Comparison of ENCODE assay signal across 8 cellular contexts in the genomic region with DNA sequence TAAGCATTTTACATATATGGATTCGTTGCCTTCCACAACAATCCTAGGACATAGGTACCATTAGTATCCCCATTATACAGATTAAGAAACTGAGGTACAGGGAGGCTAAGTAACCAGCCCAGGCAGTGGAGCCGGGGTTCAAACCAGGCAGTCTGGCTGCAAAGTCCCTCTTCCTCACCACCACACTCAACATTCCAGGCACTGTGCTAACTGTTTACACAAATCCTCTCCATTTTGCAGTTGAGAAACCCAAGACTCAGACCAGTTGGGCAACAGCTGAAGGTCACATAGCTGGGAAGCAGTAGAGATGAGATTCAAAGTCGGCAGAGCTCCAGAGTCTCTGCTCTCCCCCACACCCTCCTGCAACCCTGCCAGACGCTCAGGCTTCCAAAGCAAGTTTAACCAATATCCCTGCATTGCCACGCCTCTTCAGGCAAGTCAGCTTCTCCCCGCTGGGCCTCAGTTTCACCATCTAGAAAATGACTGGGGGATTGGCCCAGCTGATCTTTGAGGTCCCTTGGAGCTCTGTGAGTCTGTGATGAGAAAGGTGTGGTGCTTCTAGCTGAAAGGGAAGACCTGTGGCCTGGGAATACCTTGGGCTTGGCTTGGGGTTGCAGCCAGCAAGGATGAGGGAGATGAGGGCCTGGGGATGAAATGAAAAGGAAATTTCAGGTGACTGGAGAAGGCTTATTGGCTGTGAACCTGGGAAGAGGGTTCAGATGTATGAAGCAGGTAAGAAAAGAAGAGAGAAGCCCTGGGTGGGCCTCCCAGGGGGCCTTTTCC. TPM values are rescaled to one million over a fixed set of nuclear protein-coding genes. Genes with fewer than 3 reads are reported as not detected.
DNase-seq lines count a peak whose midpoint lies in the region; ATAC-seq and TF ChIP-seq lines count a peak whose summit lies in the region.

No MANE protein-coding gene starts in this region.

- intact Hi-C loops in sciatic nerve (cut with DNase I) (loop anchor here (10.0 kb wide), 2 partner anchors 116 to 246 kb away; partner anchors contain the start of gene RARA), A673 (cut with micrococcal nuclease; ENCODE audit: unreplicated experiment) (no loop called here)

- ATAC-seq in sciatic nerve (peak; percentile 82), HG02798 (IDR thresholded peaks at IDR 0.05; ENCODE audit: poor library complexity, unreplicated experiment) (no peak)

- H3K4me3 ChIP-seq in WERI-Rb-1 (ENCODE audit: low read depth, low read length): no peak overlapping the region
- no peak overlapping the region for H3K4me3 ChIP-seq in A673 (ENCODE audit: low read depth, low read length, poor library complexity, severe bottlenecking)

- POLR2A ChIA-PET in A673 (lab: Charles Lee; ENCODE audit: low non-redundant PET): no interaction called here

- peak; percentile 98 for DNase-seq in EL
- DNase-seq in WERI-Rb-1: peak; percentile 4
- peak; percentile 100 for DNase-seq in fibroblast of peridontal ligament (ENCODE audit: extremely low read depth)
- DNase-seq in sciatic nerve (ENCODE audit: low spot score): peak; percentile 89
- DNase-seq in A673 (ENCODE audit: low spot score): no peak
- no peak for DNase-seq in DMS153 (lab: John Stamatoyannopoulos, UW)
- DNase-seq in NCI-H187 (lab: John Stamatoyannopoulos, UW): no peak

- H3K9me3 ChIP-seq in WERI-Rb-1 (ENCODE audit: severe bottlenecking) (peaks cover 2% of the 10 kb centered on the region), A673 (ENCODE audit: low read depth, low read length, poor library complexity, severe bottlenecking) (no peaks in the 10 kb centered on the region)

- H3K4me1 ChIP-seq in A673 (ENCODE audit: insufficient read depth, low read length, poor library complexity, severe bottlenecking): peaks cover 3% of the 10 kb centered on the region

- H3K27me3 ChIP-seq in WERI-Rb-1 (ENCODE audit: insufficient read depth, low read depth, severe bottlenecking) (no peaks in the 10 kb centered on the region), A673 (replicated peaks; ENCODE audit: insufficient read depth, low read depth, low read length, poor library complexity) (no peaks in the 10 kb centered on the region)

- no peak overlapping the region for H3K27ac ChIP-seq in WERI-Rb-1
- no peak overlapping the region for H3K27ac ChIP-seq in A673 (ENCODE audit: low read depth, low read length, poor library complexity, severe bottlenecking)

- no peak for TF ChIP-seq CTCF in WERI-Rb-1 (IDR thresholded peaks at IDR 0.05; ENCODE audit: low read depth, low read length)
- TF ChIP-seq CTCF in A673 (conservative IDR thresholded peaks at IDR 0.05; ENCODE audit: low read depth, low read length): no peak

- CTCF ChIA-PET in A673 (lab: Charles Lee): no interaction called here

- H3K36me3 ChIP-seq in WERI-Rb-1: no peaks in the 10 kb centered on the region
- no peaks in the 10 kb centered on the region for H3K36me3 ChIP-seq in A673 (ENCODE audit: insufficient read depth, low read length, poor library complexity, severe bottlenecking)

- BruUV-seq in A673 (replicated peaks; lab: Mats Ljungman, UMichigan): no TSS peak

RNA-seq across cellular contexts. Expression of gene CCR7, which starts 14.0 kb away (rescaled TPM):
- total RNA-seq in sciatic nerve: 1.4 TPM
- total RNA-seq in A673 (2021): 0.30 and 0.55 TPM in 2 replicates

RNA-seq across cellular contexts. Expression of gene TNS4, which starts 49.9 kb away (rescaled TPM):
- total RNA-seq in sciatic nerve: 0.36 TPM
- not detected in 2 replicates for total RNA-seq in A673 (2021)

Comparison
In these comparisons a context has a peak if more than half of its experiments do, and no peak if none do; other contexts are left out.
1. DNase-seq: peak in EL (single experiment), WERI-Rb-1 (single experiment), fibroblast of peridontal ligament (single experiment) and sciatic nerve (single experiment); none in A673 (single experiment), DMS153 (single experiment) and NCI-H187 (0 of 2).